Comparison of ENCODE assay signal across 8 cellular contexts in genomic region chr16:81315271-81316175, GRCh38. TPM values are rescaled to one million over a fixed set of nuclear protein-coding genes. Genes with fewer than 3 reads are reported as not detected.
DNase-seq lines count a peak whose midpoint lies in the region; ATAC-seq and TF ChIP-seq lines count a peak whose summit lies in the region.

No MANE protein-coding gene starts in this region.

- peak; percentile 32 for ATAC-seq in GM21717 (IDR thresholded peaks at IDR 0.05; ENCODE audit: unreplicated experiment)
- no peak for ATAC-seq in GM18870 (IDR thresholded peaks at IDR 0.05; ENCODE audit: unreplicated experiment)

- H3K9me3 ChIP-seq in KOPT-K1 (ENCODE audit: insufficient read depth, low read length, poor library complexity, severe bottlenecking) = no peaks in the 10 kb centered on the region

- peak; percentile 69 for DNase-seq in ELR (ENCODE audit: low read depth)
- peak; percentile 32 to 38 for DNase-seq in activated CD4-positive, alpha-beta T cell treated with anti-CD3 and anti-CD28 coated beads, Interleukin-2, amount 50 U/mL, for 4 hours
- peak; percentile 11 to 65 for DNase-seq in dermis microvascular lymphatic vessel endothelial cell (ENCODE audit: low read depth in 2 of 2)
- DNase-seq in lower leg skin (ENCODE audit: low spot score in 2 of 2) = peak in 1 of 2 donors; percentile 89
- DNase-seq in stimulated activated CD4-positive, alpha-beta T cell treated with anti-CD3 and anti-CD28 coated beads, TNF-alpha, amount 100 ng/mL, for 4 hours (ENCODE audit: low read depth in 3 of 3) = peak; percentile 20 to 36 (median 27)

- TF ChIP-seq CTCF in lower leg skin (IDR thresholded peaks at IDR 0.05) = no peak

- intact Hi-C loops in lower leg skin (cut with DNase I; ENCODE audit: low total_unique reads) = no loop called here

- H3K27ac ChIP-seq in KOPT-K1 (ENCODE audit: low read depth, low read length, poor library complexity, severe bottlenecking) = peak overlapping the region; percentile 64

- no peaks in the 10 kb centered on the region for H3K36me3 ChIP-seq in KOPT-K1 (ENCODE audit: insufficient read depth, low read length)

- no peak for TF ChIP-seq POLR2A in lower leg skin (IDR thresholded peaks at IDR 0.05)

- 1% methylated on average over 15 to 35 of the region's 88 CpGs for WGBS in lower leg skin, 2 donors

- H3K4me3 ChIP-seq in lower leg skin (ENCODE audit: low read depth, poor library complexity, severe bottlenecking) = peak overlapping the region; percentile 82

RNA-seq across cellular contexts. Expression of gene GAN, which starts 0.8 kb away (rescaled TPM):
- total RNA-seq in dermis microvascular lymphatic vessel endothelial cell (5.0 and 5.6 TPM in 2 replicates), lower leg skin (100 to 1,000 TPM; 130 to 214 (median 157) TPM)

Comparison
In these comparisons a context has a peak if more than half of its experiments do, and no peak if none do; other contexts are left out.
1. RNA of gene GAN, which starts 0.8 kb away (total RNA-seq): 130 to 214 TPM in lower leg skin; 5.0 to 5.6 TPM in dermis microvascular lymphatic vessel endothelial cell; every median in the first group is over 10 times any median in the second.